31 cellular contexts compared by ENCODE assay signal in the genomic region with DNA sequence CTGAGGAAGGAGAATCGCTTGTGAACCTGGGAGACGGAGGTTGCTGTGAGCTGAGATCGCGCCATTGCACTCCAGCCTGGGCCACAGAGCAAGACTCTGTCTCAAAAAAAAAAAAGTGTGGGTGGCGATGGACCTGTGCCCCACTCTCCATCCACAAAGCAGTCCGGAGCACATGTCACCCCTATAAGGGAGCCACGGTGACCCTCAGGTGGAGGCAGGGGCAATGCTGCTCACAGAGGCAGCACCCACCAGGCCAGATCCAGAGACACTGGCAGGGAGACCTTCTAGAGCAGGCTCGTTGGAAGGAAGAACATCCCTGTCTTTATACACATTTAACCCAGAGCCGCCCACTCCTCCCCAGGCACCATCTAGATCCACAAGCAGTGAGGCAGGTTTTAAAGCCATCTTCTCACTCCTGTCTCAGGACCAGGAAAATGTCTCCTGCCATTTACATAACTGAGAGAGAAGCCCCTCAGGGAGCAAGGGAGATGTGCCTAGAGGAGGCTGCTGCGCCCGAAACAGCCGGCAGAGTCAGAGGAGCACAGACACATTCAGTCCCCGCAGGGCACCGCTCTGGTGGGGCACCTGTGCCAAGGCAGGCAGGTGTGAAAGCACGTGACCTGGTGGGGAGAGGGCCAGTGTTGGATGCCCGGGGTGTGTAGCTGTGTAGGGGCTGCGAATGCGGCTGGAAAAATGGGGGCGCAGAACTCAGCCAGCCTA. TPM values are rescaled to one million over a fixed set of nuclear protein-coding genes. Genes with fewer than 3 reads are reported as not detected.
DNase-seq lines count a peak whose midpoint lies in the region; ATAC-seq and TF ChIP-seq lines count a peak whose summit lies in the region.
"Had no signal": no experiment of that assay in that cellular context is flagged by ENCODE, and none has a peak within 500 bp of the region (broad histone marks: within the 10 kb centered on the region; RNA-seq: fewer than 3 reads in every experiment).

No MANE protein-coding gene starts in this region.

- peaks cover 0 to 3% (median 0%) of the 10 kb centered on the region in 3 experiments for H3K27me3 ChIP-seq in neuronal stem cell (ENCODE audit: control insufficient read depth in 3 of 3, insufficient read depth in 3 of 3, low read depth in 1 of 3, low read length in 3 of 3)
- H3K27me3 ChIP-seq: colonic mucosa, testis had no signal

- no peaks in the 10 kb centered on the region for H3K4me1 Mint-ChIP-seq in natural killer cell treated with Interleukin-12 subunit alpha and Interleukin-12 subunit beta and Interleukin-15 and Interleukin-18, amount 100 ng/mL, for 72 hours (ENCODE audit: low read depth in 2 of 2)
- H3K4me1 Mint-ChIP-seq in natural killer cell, result no peaks in the 10 kb centered on the region
- H3K4me1 Mint-ChIP-seq in chondrocyte (ENCODE audit: low read depth), result peaks cover 33% of the 10 kb centered on the region
- H3K4me1 Mint-ChIP-seq: activated naive CD4-positive, alpha-beta T cell treated with anti-CD3 and anti-CD28 coated beads, Interleukin-2, amount 50 U/mL, for 24 hours; stimulated activated memory B cell treated with anti-CD40 and anti-IgM and Interleukin-4, amounts not matched to agents 10 μg/mL and 1 μg/mL and 100 μg/mL, for 72 hours; T-cell had no signal

- no peak overlapping the region for H3K4me2 ChIP-seq in neuronal stem cell (ENCODE audit: insufficient read depth, low read length, poor library complexity, severe bottlenecking)

- H3K9me3 Mint-ChIP-seq in natural killer cell treated with Interleukin-12 subunit alpha and Interleukin-12 subunit beta and Interleukin-15 and Interleukin-18, amount 100 ng/mL, for 72 hours, result no peaks in the 10 kb centered on the region
- no peaks in the 10 kb centered on the region for H3K9me3 Mint-ChIP-seq in natural killer cell
- no peaks in the 10 kb centered on the region for H3K9me3 Mint-ChIP-seq in chondrocyte (ENCODE audit: low read depth)
- H3K9me3 Mint-ChIP-seq: activated naive CD4-positive, alpha-beta T cell treated with anti-CD3 and anti-CD28 coated beads, Interleukin-2, amount 50 U/mL, for 24 hours; activated T-helper 2 cell treated with anti-CD3 and anti-CD28 coated beads, Interferon-gamma antibody, Interleukin-2, Interleukin-4, amounts not matched to agents 10 μg/mL and 5 μg/mL and 100 μg/mL, durations not matched to agents 14 hours and 24 hours and 36 hours; CD4-positive, alpha-beta T cell; T-cell had no signal

- H4K8ac ChIP-seq in neuronal stem cell (ENCODE audit: low read depth, low read length), result no peak overlapping the region

- peaks cover 0 to 6% of the 10 kb centered on the region in 2 donors for H3K4me1 ChIP-seq in neuronal stem cell (ENCODE audit: control insufficient read depth in 2 of 2, insufficient read depth in 1 of 2, low read depth in 1 of 2, low read length in 2 of 2)
- H3K4me1 ChIP-seq: colonic mucosa, left ventricle myocardium inferior, psoas muscle had no signal

- no peaks in the 10 kb centered on the region for H3K27me3 Mint-ChIP-seq in natural killer cell treated with Interleukin-12 subunit alpha and Interleukin-12 subunit beta and Interleukin-15 and Interleukin-18, amount 100 ng/mL, for 72 hours
- H3K27me3 Mint-ChIP-seq in natural killer cell (ENCODE audit: low read depth in 2 of 2) (no peaks in the 10 kb centered on the region), chondrocyte (ENCODE audit: low read depth) (no peaks in the 10 kb centered on the region)
- H3K27me3 Mint-ChIP-seq: activated naive CD4-positive, alpha-beta T cell treated with anti-CD3 and anti-CD28 coated beads, Interleukin-2, amount 50 U/mL, for 24 hours; CD4-positive, alpha-beta T cell had no signal

- DNase-seq in natural killer cell treated with Interleukin-12 subunit alpha and Interleukin-12 subunit beta and Interleukin-15 and Interleukin-18, amount 100 ng/mL, for 72 hours (ENCODE audit: low spot score), result peak; percentile 42
- no peak for DNase-seq in natural killer cell
- peak; percentile 81 for DNase-seq in chondrocyte (ENCODE audit: low spot score)
- DNase-seq in neuronal stem cell (ENCODE audit: low spot score), result no peak
- DNase-seq in NCI-H128 (lab: John Stamatoyannopoulos, UW; ENCODE audit: unreplicated experiment), result no peak
- DNase-seq in stimulated activated CD4-positive, alpha-beta T cell treated with anti-CD3 and anti-CD28 coated beads, Interleukin-15, amount 100 ng/mL, for 24 hours, result no peak
- no peak for DNase-seq in HUDEP-2 (lab: John Stamatoyannopoulos, UW; ENCODE audit: unreplicated experiment in 76 of 76)
- no peak for DNase-seq in NCI-H2107 (lab: John Stamatoyannopoulos, UW)
- DNase-seq: activated CD4-positive, alpha-beta T cell treated with anti-CD3 and anti-CD28 coated beads for 4 hours; activated CD8-positive, alpha-beta T cell treated with anti-CD3 and anti-CD28 coated beads, Interleukin-2, amount 10 ng/mL, durations not matched to agents 7 days and 5 days; AML-193; CD4-positive, alpha-beta T cell; colonic mucosa; effector memory CD4-positive, alpha-beta T cell; glutamatergic neuron; GOT3; left ventricle myocardium inferior; MM.1S; NCI-H1105 treated with DMSO at 0.1 percent for 48 hours; NCI-H2081; NCI-H226; nucleus accumbens; psoas muscle; SIG-M5; T-cell; testis; WERI-Rb-1 had no signal

- no peaks in the 10 kb centered on the region for H3K36me3 ChIP-seq in neuronal stem cell (replicated peaks in 1 of 2; ENCODE audit: control insufficient read depth in 2 of 2, insufficient read depth in 2 of 2, low read length in 2 of 2)
- H3K36me3 ChIP-seq: colonic mucosa, left ventricle myocardium inferior, WERI-Rb-1 had no signal

- peak overlapping the region; percentile 29 for H2BK5ac ChIP-seq in neuronal stem cell (ENCODE audit: low read length)

- H3K18ac ChIP-seq in neuronal stem cell (ENCODE audit: low read length), result peak overlapping the region; percentile 35

- H2AK5ac ChIP-seq in neuronal stem cell (ENCODE audit: low read depth, low read length), result peak overlapping the region; percentile 66

- no peak overlapping the region for H4K91ac ChIP-seq in neuronal stem cell (ENCODE audit: low read depth, low read length, poor library complexity)

- no peak overlapping the region for H2BK15ac ChIP-seq in neuronal stem cell (ENCODE audit: low read length)

- no peak overlapping the region for H3K23ac ChIP-seq in neuronal stem cell (ENCODE audit: low read depth, low read length, poor library complexity)

- no peak overlapping the region for H3K4me3 ChIP-seq in neuronal stem cell (ENCODE audit: low read length in 2 of 2)
- H3K4me3 ChIP-seq: colonic mucosa, left ventricle myocardium inferior, psoas muscle, testis had no signal

- no peak overlapping the region for H2BK12ac ChIP-seq in neuronal stem cell (ENCODE audit: low read length)

- H3K36me3 Mint-ChIP-seq in natural killer cell treated with Interleukin-12 subunit alpha and Interleukin-12 subunit beta and Interleukin-15 and Interleukin-18, amount 100 ng/mL, for 72 hours, result no peaks in the 10 kb centered on the region
- H3K36me3 Mint-ChIP-seq in natural killer cell (no peaks in the 10 kb centered on the region), chondrocyte (ENCODE audit: low read depth) (peaks cover 4% of the 10 kb centered on the region)
- H3K36me3 Mint-ChIP-seq: activated naive CD4-positive, alpha-beta T cell treated with anti-CD3 and anti-CD28 coated beads, Interleukin-2, amount 50 U/mL, for 24 hours; stimulated activated memory B cell treated with anti-CD40 and anti-IgM and Interleukin-4, amounts not matched to agents 10 μg/mL and 1 μg/mL and 100 μg/mL, for 72 hours; T-cell had no signal

- no peak overlapping the region for H3K27ac ChIP-seq in neuronal stem cell (replicated peaks; ENCODE audit: low read length)
- H3K27ac ChIP-seq: colonic mucosa, left ventricle myocardium inferior, psoas muscle, testis, WERI-Rb-1 had no signal

- no peak overlapping the region for H3K27ac Mint-ChIP-seq in natural killer cell treated with Interleukin-12 subunit alpha and Interleukin-12 subunit beta and Interleukin-15 and Interleukin-18, amount 100 ng/mL, for 72 hours
- no peak overlapping the region for H3K27ac Mint-ChIP-seq in natural killer cell
- H3K27ac Mint-ChIP-seq in chondrocyte (ENCODE audit: unreplicated experiment), result peak overlapping the region; percentile 92
- H3K27ac Mint-ChIP-seq: activated CD8-positive, alpha-beta T cell treated with anti-CD3 and anti-CD28 coated beads, Interleukin-2, amount 10 ng/mL, durations not matched to agents 7 days and 5 days; activated naive CD4-positive, alpha-beta T cell treated with anti-CD3 and anti-CD28 coated beads, Interleukin-2, amount 50 U/mL, for 24 hours; activated T-helper 2 cell treated with anti-CD3 and anti-CD28 coated beads, Interferon-gamma antibody, Interleukin-2, Interleukin-4, amounts not matched to agents 10 μg/mL and 5 μg/mL and 100 μg/mL, durations not matched to agents 14 hours and 24 hours and 36 hours; CD4-positive, alpha-beta T cell; stimulated activated memory B cell treated with anti-CD40 and anti-IgM and Interleukin-4, amounts not matched to agents 10 μg/mL and 1 μg/mL and 100 μg/mL, for 72 hours; T-cell had no signal

- no peak overlapping the region for H3K4me3 Mint-ChIP-seq in natural killer cell treated with Interleukin-12 subunit alpha and Interleukin-12 subunit beta and Interleukin-15 and Interleukin-18, amount 100 ng/mL, for 72 hours
- H3K4me3 Mint-ChIP-seq in natural killer cell (no peak overlapping the region), chondrocyte (ENCODE audit: unreplicated experiment) (peak overlapping the region; percentile 60)
- H3K4me3 Mint-ChIP-seq: activated CD8-positive, alpha-beta T cell treated with anti-CD3 and anti-CD28 coated beads, Interleukin-2, amount 10 ng/mL, durations not matched to agents 7 days and 5 days; activated naive CD4-positive, alpha-beta T cell treated with anti-CD3 and anti-CD28 coated beads, Interleukin-2, amount 50 U/mL, for 24 hours; CD4-positive, alpha-beta T cell; stimulated activated memory B cell treated with anti-CD40 and anti-IgM and Interleukin-4, amounts not matched to agents 10 μg/mL and 1 μg/mL and 100 μg/mL, for 72 hours; T-cell had no signal

- H3K79me1 ChIP-seq in neuronal stem cell (ENCODE audit: low read depth, low read length), result peaks cover 2% of the 10 kb centered on the region

- H3K4ac ChIP-seq in neuronal stem cell (ENCODE audit: low read length), result no peak overlapping the region

- no peak overlapping the region for H3K14ac ChIP-seq in neuronal stem cell (ENCODE audit: low read length)

- H3K9me3 ChIP-seq in neuronal stem cell (replicated peaks in 1 of 2; ENCODE audit: control insufficient read depth in 2 of 2, insufficient read depth in 1 of 2, low read depth in 1 of 2, low read length in 2 of 2), result no peaks in the 10 kb centered on the region
- H3K9me3 ChIP-seq: colonic mucosa, left ventricle myocardium inferior, psoas muscle, testis had no signal

- TF ChIP-seq CTCF in natural killer cell (IDR thresholded peaks at IDR 0.05) (no peak), chondrocyte (IDR thresholded peaks at IDR 0.05) (no peak)

- no peak overlapping the region for H3K9ac ChIP-seq in neuronal stem cell (ENCODE audit: low read depth, low read length, poor library complexity)

- intact Hi-C loops in natural killer cell (cut with micrococcal nuclease), result no loop called here

- no peak for ATAC-seq in natural killer cell treated with Interleukin-12 subunit alpha and Interleukin-12 subunit beta and Interleukin-15 and Interleukin-18, amount 100 ng/mL, for 72 hours
- ATAC-seq in natural killer cell, result no peak
- ATAC-seq: activated CD8-positive, alpha-beta T cell treated with anti-CD3 and anti-CD28 coated beads, Interleukin-2, amount 10 ng/mL, durations not matched to agents 7 days and 5 days; Panc1; psoas muscle; stimulated activated memory B cell treated with anti-CD40 and anti-IgM and Interleukin-4, amounts not matched to agents 10 μg/mL and 1 μg/mL and 100 μg/mL, for 72 hours; T-cell had no signal

- no CpG with 5 or more reads among the region's 19 CpGs for WGBS in neuronal stem cell (ENCODE audit: extremely low coverage in 2 of 2, insufficient read length in 2 of 2, insufficient replicate concordance in 1 of 2), 2 donors

- no peak overlapping the region for H2AFZ ChIP-seq in neuronal stem cell (ENCODE audit: low read length)

- H2BK120ac ChIP-seq in neuronal stem cell (ENCODE audit: low read depth, low read length), result no peak overlapping the region

RNA-seq across cellular contexts. Expression of a gene that starts 31.6 kb away (rescaled TPM):
- total RNA-seq in natural killer cell treated with Interleukin-12 subunit alpha and Interleukin-12 subunit beta and Interleukin-15 and Interleukin-18, amount 100 ng/mL, for 72 hours, result not detected
- total RNA-seq in natural killer cell, result under 1 TPM in 1 of 3 donors, not detected in 2; 0.28 TPM
- 17.9 to 93.2 TPM (median 91.2 TPM) in 3 replicates for total RNA-seq in chondrocyte
- polyA plus RNA-seq in neuronal stem cell (2013, experiment 1 of 2), result 5.3 TPM
- 5.7 TPM for polyA plus RNA-seq in neuronal stem cell (2013, experiment 2 of 2)
- total RNA-seq: activated CD8-positive, alpha-beta T cell treated with anti-CD3 and anti-CD28 coated beads, Interleukin-2, amount 10 ng/mL, durations not matched to agents 7 days and 5 days; activated T-helper 2 cell treated with anti-CD3 and anti-CD28 coated beads, Interferon-gamma antibody, Interleukin-2, Interleukin-4, amounts not matched to agents 10 μg/mL and 5 μg/mL and 100 μg/mL, durations not matched to agents 14 hours and 24 hours and 36 hours; CD4-positive, alpha-beta T cell had no signal

Comparison
In these comparisons a context has a peak if more than half of its experiments do, and no peak if none do; other contexts are left out.
1. DNase-seq: peak in natural killer cell treated with Interleukin-12 subunit alpha and Interleukin-12 subunit beta and Interleukin-15 and Interleukin-18, amount 100 ng/mL, for 72 hours (single experiment) and chondrocyte (single experiment); none in natural killer cell (single experiment), neuronal stem cell (single experiment), NCI-H128 (single experiment), stimulated activated CD4-positive, alpha-beta T cell treated with anti-CD3 and anti-CD28 coated beads, Interleukin-15, amount 100 ng/mL, for 24 hours (single experiment), HUDEP-2 (0 of 76) and NCI-H2107 (single experiment).
2. RNA of a gene that starts 31.6 kb away (total RNA-seq): 17.9 to 93.2 TPM in chondrocyte; not detected in natural killer cell treated with Interleukin-12 subunit alpha and Interleukin-12 subunit beta and Interleukin-15 and Interleukin-18, amount 100 ng/mL, for 72 hours and 0.28 TPM in natural killer cell; every median in the first group is over 10 times any median in the second.